Comparison of ENCODE assay signal across 9 cellular contexts in genomic region chr19:3433805-3434540, GRCh38. TPM values are rescaled to one million over a fixed set of nuclear protein-coding genes. Genes with fewer than 3 reads are reported as not detected.
DNase-seq lines count a peak whose midpoint lies in the region; ATAC-seq, FAIRE-seq and TF ChIP-seq lines count a peak whose summit lies in the region.
"Had no signal": no experiment of that assay in that cellular context is flagged by ENCODE, and none has a peak within 500 bp of the region (broad histone marks: within the 10 kb centered on the region; RNA-seq: fewer than 3 reads in every experiment).

No MANE protein-coding gene starts in this region.

- no peaks in the 10 kb centered on the region for H3K36me3 ChIP-seq in HUES48 (ENCODE audit: control insufficient read depth, insufficient read depth, low read length)
- H3K36me3 ChIP-seq in kidney (ENCODE audit: control insufficient read depth in 1 of 2, insufficient read depth in 2 of 2, low read length in 2 of 2) = peaks cover 2 to 13% of the 10 kb centered on the region in 2 donors
- peaks cover 54 to 70% (median 66%) of the 10 kb centered on the region in 4 donors for H3K36me3 ChIP-seq in stomach

- peak overlapping the region; percentile 99 for H3K27ac Mint-ChIP-seq in activated CD8-positive, alpha-beta T cell treated with anti-CD3 and anti-CD28 coated beads, Interleukin-2, amount 10 ng/mL, durations not matched to agents 7 days and 5 days

- CTCF ChIA-PET in activated CD8-positive, alpha-beta T cell treated with anti-CD3 and anti-CD28 coated beads, Interleukin-2, amount 10 ng/mL, durations not matched to agents 7 days and 5 days (lab: Charles Lee) = interaction anchor here (0.5 to 1.2 kb wide), 2 partner anchors 48 to 129 kb away, joined by 3 to 4 read pairs; no protein-coding TSS in a partner anchor

- no peak for TF ChIP-seq EP300 in stomach (IDR thresholded peaks at IDR 0.05)

- DNase-seq in activated CD8-positive, alpha-beta T cell treated with anti-CD3 and anti-CD28 coated beads, Interleukin-2, amount 10 ng/mL, durations not matched to agents 7 days and 5 days = no peak
- DNase-seq in kidney (peak; percentile 74), stomach (no peak), dermis blood vessel endothelial cell (no peak), NCI-H510A (lab: John Stamatoyannopoulos, UW) (no peak)
- DNase-seq: small intestine had no signal

- H3K9me3 ChIP-seq in HUES48 (ENCODE audit: control insufficient read depth, insufficient read depth, low read length) (no peaks in the 10 kb centered on the region), kidney (ENCODE audit: control insufficient read depth in 1 of 2, low read length in 2 of 2) (no peaks in the 10 kb centered on the region), stomach (no peaks in the 10 kb centered on the region)
- H3K9me3 ChIP-seq: SJSA1 had no signal

- H3K4me3 Mint-ChIP-seq in activated CD8-positive, alpha-beta T cell treated with anti-CD3 and anti-CD28 coated beads, Interleukin-2, amount 10 ng/mL, durations not matched to agents 7 days and 5 days = peak overlapping the region; percentile 96

- no peak overlapping the region for H3K9ac ChIP-seq in HUES48 (ENCODE audit: low read depth, low read length)
- H3K9ac ChIP-seq in kidney (ENCODE audit: low read length in 2 of 2) = peak overlapping the region in 1 of 2 donors; percentile 97

- no peaks in the 10 kb centered on the region for H3K27me3 Mint-ChIP-seq in activated CD8-positive, alpha-beta T cell treated with anti-CD3 and anti-CD28 coated beads, Interleukin-2, amount 10 ng/mL, durations not matched to agents 7 days and 5 days (ENCODE audit: low read depth)

- TF ChIP-seq CTCF in kidney (IDR thresholded peaks at IDR 0.05; ENCODE audit: borderline replicate concordance, extremely low read depth, insufficient read depth) = no peak
- TF ChIP-seq CTCF in stomach (IDR thresholded peaks at IDR 0.05) = no peak

- ATAC-seq in activated CD8-positive, alpha-beta T cell treated with anti-CD3 and anti-CD28 coated beads, Interleukin-2, amount 10 ng/mL, durations not matched to agents 7 days and 5 days = no peak
- no peak for ATAC-seq in GM19452 (IDR thresholded peaks at IDR 0.05; ENCODE audit: unreplicated experiment)

- H3K27ac ChIP-seq in HUES48 (ENCODE audit: low read depth, low read length) (no peak overlapping the region), kidney (ENCODE audit: low read depth in 2 of 2, low read length in 2 of 2) (peak overlapping the region; percentile 90 to 97), stomach (peak overlapping the region; percentile 84 to 92 (median 90))

- H3K4me1 ChIP-seq in HUES48 (ENCODE audit: control insufficient read depth, insufficient read depth, low read length) (no peaks in the 10 kb centered on the region), kidney (ENCODE audit: control insufficient read depth in 1 of 2, insufficient read depth in 1 of 2, low read depth in 1 of 2, low read length in 2 of 2) (peaks cover 7 to 12% of the 10 kb centered on the region in 2 donors), stomach (peaks cover 22 to 66% (median 54%) of the 10 kb centered on the region in 4 donors)

- intact Hi-C loops in kidney (cut with DNase I) (loop anchor here (10.0 kb wide), 1 partner anchor 89 kb away; no protein-coding TSS in a partner anchor), stomach (cut with DNase I; ENCODE audit: low total_unique reads) (no loop called here)

- H3K36me3 Mint-ChIP-seq in activated CD8-positive, alpha-beta T cell treated with anti-CD3 and anti-CD28 coated beads, Interleukin-2, amount 10 ng/mL, durations not matched to agents 7 days and 5 days (ENCODE audit: low read depth) = peaks cover 15% of the 10 kb centered on the region

- WGBS in stomach, 5 donors = 85 to 91% (median 89%) methylated on average over 9 to 11 of the region's 11 CpGs

- H3K4me1 Mint-ChIP-seq in activated CD8-positive, alpha-beta T cell treated with anti-CD3 and anti-CD28 coated beads, Interleukin-2, amount 10 ng/mL, durations not matched to agents 7 days and 5 days (ENCODE audit: low read depth) = peaks cover 14% of the 10 kb centered on the region

- POLR2A ChIA-PET in activated CD8-positive, alpha-beta T cell treated with anti-CD3 and anti-CD28 coated beads, Interleukin-2, amount 10 ng/mL, durations not matched to agents 7 days and 5 days (lab: Charles Lee) = interaction anchor here (0.6 kb wide), 1 partner anchor 11 kb away, joined by 3 read pairs; no protein-coding TSS in a partner anchor

- TF ChIP-seq POLR2A in stomach (IDR thresholded peaks at IDR 0.05) = no peak

- peak overlapping the region; percentile 86 for H3K4me3 ChIP-seq in HUES48 (ENCODE audit: low read depth, low read length)
- peak overlapping the region in 1 of 2 donors; percentile 64 for H3K4me3 ChIP-seq in kidney (ENCODE audit: low read length in 2 of 2)
- peak overlapping the region in 2 of 4 donors; percentile 43 to 60 for H3K4me3 ChIP-seq in stomach

- H3K27me3 ChIP-seq in HUES48 (ENCODE audit: control insufficient read depth, insufficient read depth, low read length) = no peaks in the 10 kb centered on the region
- no peaks in the 10 kb centered on the region for H3K27me3 ChIP-seq in stomach
- H3K27me3 ChIP-seq: SJSA1 had no signal

- H3K9me3 Mint-ChIP-seq in activated CD8-positive, alpha-beta T cell treated with anti-CD3 and anti-CD28 coated beads, Interleukin-2, amount 10 ng/mL, durations not matched to agents 7 days and 5 days (ENCODE audit: insufficient read depth) = no peaks in the 10 kb centered on the region

- no peak for FAIRE-seq in kidney (lab: Jason Lieb, UNC)
- FAIRE-seq: small intestine had no signal

RNA-seq across cellular contexts. Expression of gene SMIM24, which starts 46.4 kb away (rescaled TPM):
- 1 to 10 TPM; 2.5 to 3.5 TPM for total RNA-seq in activated CD8-positive, alpha-beta T cell treated with anti-CD3 and anti-CD28 coated beads, Interleukin-2, amount 10 ng/mL, durations not matched to agents 7 days and 5 days
- total RNA-seq in kidney = 49.8 TPM
- polyA plus RNA-seq in kidney (ENCODE audit: insufficient read depth, low read depth, low replicate concordance) = 1,108 TPM
- total RNA-seq in stomach = 100 to 1,000 TPM in 1 of 5 donors, 10 to 100 TPM in 1, 1 to 10 TPM in 2, not detected in 1; 1.4 to 178 (median 38.3) TPM
- polyA plus RNA-seq in stomach = 100 to 1,000 TPM in 1 of 3 donors, 10 to 100 TPM in 2; 14.1 to 116 (median 68.7) TPM
- not detected in 2 replicates for total RNA-seq in dermis blood vessel endothelial cell
- total RNA-seq: SJSA1 had no signal

RNA-seq across cellular contexts. Expression of gene SMIM44, which starts 49.3 kb away (rescaled TPM):
- total RNA-seq in activated CD8-positive, alpha-beta T cell treated with anti-CD3 and anti-CD28 coated beads, Interleukin-2, amount 10 ng/mL, durations not matched to agents 7 days and 5 days = not detected
- total RNA-seq in kidney (not detected), stomach (not detected), dermis blood vessel endothelial cell (not detected in 2 replicates)
- polyA plus RNA-seq in kidney (ENCODE audit: insufficient read depth, low read depth, low replicate concordance) (not detected), stomach (1 to 10 TPM in 1 of 3 donors, not detected in 2; 2.7 TPM)
- total RNA-seq: SJSA1 had no signal
